In the genomic region with DNA sequence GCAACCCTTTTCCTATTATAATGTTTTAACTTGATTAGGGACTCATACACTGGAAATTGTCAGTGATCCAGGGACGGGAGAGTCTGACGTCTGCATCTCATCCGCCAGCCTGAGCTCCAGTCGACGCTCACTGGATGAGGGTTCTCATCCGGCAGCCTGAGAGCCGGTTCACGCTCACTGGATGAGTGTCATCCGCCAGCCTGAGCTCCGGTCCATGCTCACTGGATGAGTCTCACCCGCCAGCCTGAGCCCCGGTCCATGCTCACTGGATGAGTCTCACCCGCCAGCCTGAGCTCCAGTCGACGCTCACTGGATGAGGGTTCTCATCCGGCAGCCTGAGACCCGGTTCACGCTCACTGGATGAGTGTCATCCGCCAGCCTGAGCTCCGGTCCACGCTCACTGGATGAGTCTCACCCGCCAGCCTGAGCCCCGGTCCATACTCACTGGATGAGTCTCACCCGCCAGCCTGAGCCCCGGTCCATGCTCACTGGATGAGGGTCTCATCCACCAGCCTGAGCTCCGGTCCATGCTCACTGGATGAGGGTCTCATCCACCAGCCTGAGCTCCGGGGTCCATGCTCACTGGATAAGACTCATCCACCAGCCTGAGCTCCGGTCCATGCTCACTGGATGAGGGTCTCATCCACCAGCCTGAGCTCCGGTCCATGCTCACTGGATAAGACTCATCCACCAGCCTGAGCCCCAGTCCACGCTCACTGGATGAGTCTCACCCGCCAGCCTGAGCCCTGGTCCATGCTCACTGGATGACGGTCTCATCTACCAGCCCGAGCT, we compare ENCODE assay signal across 8 cellular contexts.
DNase-seq lines count a peak whose midpoint lies in the region; ATAC-seq and TF ChIP-seq lines count a peak whose summit lies in the region.
"Not testable (repeated sequence)": the region's sequence is repeated elsewhere in the genome, so short reads cannot be mapped to it uniquely, and the experiment has no call there.

No MANE protein-coding gene starts in this region.

- not testable (repeated sequence) for H3K36me3 ChIP-seq in BE2C

- not testable (repeated sequence) for TF ChIP-seq CTCF in BE2C (IDR thresholded peaks at IDR 0.05; ENCODE audit: low read depth, low read length); VCaP (conservative IDR thresholded peaks at IDR 0.05)

- H3K9me3 ChIP-seq in BE2C = not testable (repeated sequence)

- not testable (repeated sequence) for H3K4me3 ChIP-seq in BE2C (ENCODE audit: low read depth, low read length)

- DNase-seq in BE2C (peak; percentile 57), cardiac septum (ENCODE audit: low spot score) (peak; percentile 71), left lobe of liver (ENCODE audit: low spot score) (peak; percentile 27), posterior vena cava (ENCODE audit: low spot score) (peak; percentile 75), ureter (ENCODE audit: low spot score) (peak; percentile 38)
- not testable (repeated sequence) for DNase-seq in activated T-cell treated with anti-CD3 and anti-CD28 coated beads, Interleukin-2, amount 50 U/mL, for 72 hours

- peak overlapping the region; percentile 72 for H3K27ac Mint-ChIP-seq in activated T-cell treated with anti-CD3 and anti-CD28 coated beads, Interleukin-2, amount 50 U/mL, for 72 hours

- not testable (repeated sequence) for H3K27me3 ChIP-seq in BE2C

- H3K27ac ChIP-seq in VCaP = peak overlapping the region; percentile 46; the same call in 1 of the 2 replicates
- H3K27ac ChIP-seq in cingulate gyrus (ENCODE audit: low read depth, low read length) = peak overlapping the region; percentile 10

- peaks cover 6 to 10% of the 10 kb centered on the region in 2 donors for H3K9me3 Mint-ChIP-seq in activated T-cell treated with anti-CD3 and anti-CD28 coated beads, Interleukin-2, amount 50 U/mL, for 72 hours

- intact Hi-C loops in cardiac septum (cut with DNase I); posterior vena cava (cut with DNase I): not testable (repeated sequence)

- H3K4me1 Mint-ChIP-seq in activated T-cell treated with anti-CD3 and anti-CD28 coated beads, Interleukin-2, amount 50 U/mL, for 72 hours (ENCODE audit: low read depth) = not testable (repeated sequence)

- H3K27me3 Mint-ChIP-seq in activated T-cell treated with anti-CD3 and anti-CD28 coated beads, Interleukin-2, amount 50 U/mL, for 72 hours (ENCODE audit: low read depth) = not testable (repeated sequence)

- not testable (repeated sequence) for H3K4me3 Mint-ChIP-seq in activated T-cell treated with anti-CD3 and anti-CD28 coated beads, Interleukin-2, amount 50 U/mL, for 72 hours

- H3K36me3 Mint-ChIP-seq in activated T-cell treated with anti-CD3 and anti-CD28 coated beads, Interleukin-2, amount 50 U/mL, for 72 hours (ENCODE audit: insufficient read depth in 2 of 2) = peaks cover 9 to 11% of the 10 kb centered on the region in 2 donors

- ATAC-seq in activated T-cell treated with anti-CD3 and anti-CD28 coated beads, Interleukin-2, amount 50 U/mL, for 72 hours (replicated peaks in 1 of 2); left lobe of liver: not testable (repeated sequence)

- peaks cover 13% of the 10 kb centered on the region for H3K4me1 ChIP-seq in BE2C
